ENCODE assay signal across 2 cellular contexts in the genomic region with DNA sequence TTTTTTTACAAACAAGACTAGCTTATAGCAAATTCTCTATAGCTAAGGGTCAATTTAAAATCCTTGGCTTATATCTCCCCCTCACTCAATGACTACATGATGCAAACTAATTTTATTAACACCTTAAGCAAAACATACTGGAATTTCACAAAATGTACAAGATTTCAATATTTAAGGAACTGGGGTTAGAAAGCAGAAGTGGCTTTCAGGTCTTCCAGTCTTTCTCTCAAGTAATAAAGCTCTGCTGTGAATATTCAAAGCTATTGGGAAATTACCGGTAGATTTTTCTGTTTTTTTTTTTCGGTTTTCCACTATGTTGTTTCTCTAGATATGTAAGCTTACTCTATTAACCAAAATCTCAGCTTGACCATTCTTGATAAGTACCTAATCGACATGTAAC.
TF ChIP-seq lines count a peak whose summit lies in the region.

No MANE protein-coding gene starts in this region.

TF ChIP-seq in GM12891, 5 proteins besides CTCF, POLR2A, EP300 and RAD21:
- no peak for TF ChIP-seq PAX5 (IDR thresholded peaks at IDR 0.05; ENCODE audit: insufficient read depth, low read length, severe bottlenecking)
- no peak for TF ChIP-seq POU2F2 (IDR thresholded peaks at IDR 0.05; ENCODE audit: low read depth, low read length)
- peak; percentile 88 for TF ChIP-seq SPI1 (IDR thresholded peaks at IDR 0.05; ENCODE audit: low read depth, low read length)

TF ChIP-seq in GM12878, 131 proteins besides CTCF, POLR2A, EP300 and RAD21:
- TF ChIP-seq, protein P1, sequence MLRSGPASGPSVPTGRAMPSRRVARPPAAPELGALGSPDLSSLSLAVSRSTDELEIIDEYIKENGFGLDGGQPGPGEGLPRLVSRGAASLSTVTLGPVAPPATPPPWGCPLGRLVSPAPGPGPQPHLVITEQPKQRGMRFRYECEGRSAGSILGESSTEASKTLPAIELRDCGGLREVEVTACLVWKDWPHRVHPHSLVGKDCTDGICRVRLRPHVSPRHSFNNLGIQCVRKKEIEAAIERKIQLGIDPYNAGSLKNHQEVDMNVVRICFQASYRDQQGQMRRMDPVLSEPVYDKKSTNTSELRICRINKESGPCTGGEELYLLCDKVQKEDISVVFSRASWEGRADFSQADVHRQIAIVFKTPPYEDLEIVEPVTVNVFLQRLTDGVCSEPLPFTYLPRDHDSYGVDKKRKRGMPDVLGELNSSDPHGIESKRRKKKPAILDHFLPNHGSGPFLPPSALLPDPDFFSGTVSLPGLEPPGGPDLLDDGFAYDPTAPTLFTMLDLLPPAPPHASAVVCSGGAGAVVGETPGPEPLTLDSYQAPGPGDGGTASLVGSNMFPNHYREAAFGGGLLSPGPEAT (IDR thresholded peaks at IDR 0.05; ENCODE audit: low read depth): peak; percentile 52; the same call in 1 of the 2 replicates
- TF ChIP-seq RUNX3 (IDR thresholded peaks at IDR 0.05; ENCODE audit: low read length) (peak; percentile 26; the same call in 1 of the 2 replicates), ZNF384 (IDR thresholded peaks at IDR 0.05; ENCODE audit: borderline replicate concordance, low read depth, low read length) (peak; percentile 20; the same call in 1 of the 2 replicates), SPI1 (IDR thresholded peaks at IDR 0.05; ENCODE audit: borderline replicate concordance, insufficient read depth, low read depth, low read length) (peak; percentile 88), NR2C1 (IDR thresholded peaks at IDR 0.05) (no peak), SMAD1 (IDR thresholded peaks at IDR 0.05; ENCODE audit: low read depth, partially characterized antibody) (no peak)
